In the genomic region with DNA sequence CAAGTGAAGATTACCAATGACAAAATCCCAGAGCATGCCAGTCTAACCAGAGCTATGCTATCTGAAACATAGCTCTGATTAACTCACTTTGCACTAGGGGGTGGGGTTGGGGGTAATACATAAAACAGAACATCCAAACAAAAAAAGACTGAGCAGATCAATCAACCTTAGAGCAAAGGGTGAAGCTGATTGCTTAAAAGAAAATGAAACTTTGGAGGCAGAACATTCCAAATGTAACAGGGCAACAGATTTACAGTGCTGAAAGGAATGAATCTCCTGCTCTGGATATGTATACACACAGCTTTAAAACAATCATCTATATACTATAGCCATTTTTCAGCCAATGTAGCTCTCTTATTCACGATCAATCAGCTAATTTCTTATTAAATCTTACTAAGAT, we compare ENCODE assay signal across 1 cellular context.
A peak's percentile ranks its signal among the peaks of the same experiment; 100 is the strongest.
TF ChIP-seq lines count a peak whose summit lies in the region.

No MANE protein-coding gene starts in this region.

TF ChIP-seq in HepG2, 621 proteins besides CTCF, POLR2A, EP300 and RAD21 (continued from another document):
- TF ChIP-seq, protein P1, sequence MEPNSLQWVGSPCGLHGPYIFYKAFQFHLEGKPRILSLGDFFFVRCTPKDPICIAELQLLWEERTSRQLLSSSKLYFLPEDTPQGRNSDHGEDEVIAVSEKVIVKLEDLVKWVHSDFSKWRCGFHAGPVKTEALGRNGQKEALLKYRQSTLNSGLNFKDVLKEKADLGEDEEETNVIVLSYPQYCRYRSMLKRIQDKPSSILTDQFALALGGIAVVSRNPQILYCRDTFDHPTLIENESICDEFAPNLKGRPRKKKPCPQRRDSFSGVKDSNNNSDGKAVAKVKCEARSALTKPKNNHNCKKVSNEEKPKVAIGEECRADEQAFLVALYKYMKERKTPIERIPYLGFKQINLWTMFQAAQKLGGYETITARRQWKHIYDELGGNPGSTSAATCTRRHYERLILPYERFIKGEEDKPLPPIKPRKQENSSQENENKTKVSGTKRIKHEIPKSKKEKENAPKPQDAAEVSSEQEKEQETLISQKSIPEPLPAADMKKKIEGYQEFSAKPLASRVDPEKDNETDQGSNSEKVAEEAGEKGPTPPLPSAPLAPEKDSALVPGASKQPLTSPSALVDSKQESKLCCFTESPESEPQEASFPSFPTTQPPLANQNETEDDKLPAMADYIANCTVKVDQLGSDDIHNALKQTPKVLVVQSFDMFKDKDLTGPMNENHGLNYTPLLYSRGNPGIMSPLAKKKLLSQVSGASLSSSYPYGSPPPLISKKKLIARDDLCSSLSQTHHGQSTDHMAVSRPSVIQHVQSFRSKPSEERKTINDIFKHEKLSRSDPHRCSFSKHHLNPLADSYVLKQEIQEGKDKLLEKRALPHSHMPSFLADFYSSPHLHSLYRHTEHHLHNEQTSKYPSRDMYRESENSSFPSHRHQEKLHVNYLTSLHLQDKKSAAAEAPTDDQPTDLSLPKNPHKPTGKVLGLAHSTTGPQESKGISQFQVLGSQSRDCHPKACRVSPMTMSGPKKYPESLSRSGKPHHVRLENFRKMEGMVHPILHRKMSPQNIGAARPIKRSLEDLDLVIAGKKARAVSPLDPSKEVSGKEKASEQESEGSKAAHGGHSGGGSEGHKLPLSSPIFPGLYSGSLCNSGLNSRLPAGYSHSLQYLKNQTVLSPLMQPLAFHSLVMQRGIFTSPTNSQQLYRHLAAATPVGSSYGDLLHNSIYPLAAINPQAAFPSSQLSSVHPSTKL (CRISPR knock-in tag; IDR thresholded peaks at IDR 0.05): 0 out of 2 replicates have a peak, but pooled peaks have one; percentile 10
- no peak for TF ChIP-seq PHB2 (IDR thresholded peaks at IDR 0.05; ENCODE audit: partially characterized antibody)
- TF ChIP-seq REXO4 (CRISPR knock-in tag; IDR thresholded peaks at IDR 0.05; ENCODE audit: borderline replicate concordance): no peak
- TF ChIP-seq, protein P2, sequence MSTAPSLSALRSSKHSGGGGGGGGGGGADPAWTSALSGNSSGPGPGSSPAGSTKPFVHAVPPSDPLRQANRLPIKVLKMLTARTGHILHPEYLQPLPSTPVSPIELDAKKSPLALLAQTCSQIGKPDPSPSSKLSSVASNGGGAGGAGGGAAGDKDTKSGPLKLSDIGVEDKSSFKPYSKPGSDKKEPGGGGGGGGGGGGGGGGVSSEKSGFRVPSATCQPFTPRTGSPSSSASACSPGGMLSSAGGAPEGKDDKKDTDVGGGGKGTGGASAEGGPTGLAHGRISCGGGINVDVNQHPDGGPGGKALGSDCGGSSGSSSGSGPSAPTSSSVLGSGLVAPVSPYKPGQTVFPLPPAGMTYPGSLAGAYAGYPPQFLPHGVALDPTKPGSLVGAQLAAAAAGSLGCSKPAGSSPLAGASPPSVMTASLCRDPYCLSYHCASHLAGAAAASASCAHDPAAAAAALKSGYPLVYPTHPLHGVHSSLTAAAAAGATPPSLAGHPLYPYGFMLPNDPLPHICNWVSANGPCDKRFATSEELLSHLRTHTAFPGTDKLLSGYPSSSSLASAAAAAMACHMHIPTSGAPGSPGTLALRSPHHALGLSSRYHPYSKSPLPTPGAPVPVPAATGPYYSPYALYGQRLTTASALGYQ (CRISPR knock-in tag; IDR thresholded peaks at IDR 0.05): no peak
- no peak for TF ChIP-seq SETDB1 (CRISPR knock-in tag; IDR thresholded peaks at IDR 0.05; ENCODE audit: borderline replicate concordance)
- TF ChIP-seq, protein P3, sequence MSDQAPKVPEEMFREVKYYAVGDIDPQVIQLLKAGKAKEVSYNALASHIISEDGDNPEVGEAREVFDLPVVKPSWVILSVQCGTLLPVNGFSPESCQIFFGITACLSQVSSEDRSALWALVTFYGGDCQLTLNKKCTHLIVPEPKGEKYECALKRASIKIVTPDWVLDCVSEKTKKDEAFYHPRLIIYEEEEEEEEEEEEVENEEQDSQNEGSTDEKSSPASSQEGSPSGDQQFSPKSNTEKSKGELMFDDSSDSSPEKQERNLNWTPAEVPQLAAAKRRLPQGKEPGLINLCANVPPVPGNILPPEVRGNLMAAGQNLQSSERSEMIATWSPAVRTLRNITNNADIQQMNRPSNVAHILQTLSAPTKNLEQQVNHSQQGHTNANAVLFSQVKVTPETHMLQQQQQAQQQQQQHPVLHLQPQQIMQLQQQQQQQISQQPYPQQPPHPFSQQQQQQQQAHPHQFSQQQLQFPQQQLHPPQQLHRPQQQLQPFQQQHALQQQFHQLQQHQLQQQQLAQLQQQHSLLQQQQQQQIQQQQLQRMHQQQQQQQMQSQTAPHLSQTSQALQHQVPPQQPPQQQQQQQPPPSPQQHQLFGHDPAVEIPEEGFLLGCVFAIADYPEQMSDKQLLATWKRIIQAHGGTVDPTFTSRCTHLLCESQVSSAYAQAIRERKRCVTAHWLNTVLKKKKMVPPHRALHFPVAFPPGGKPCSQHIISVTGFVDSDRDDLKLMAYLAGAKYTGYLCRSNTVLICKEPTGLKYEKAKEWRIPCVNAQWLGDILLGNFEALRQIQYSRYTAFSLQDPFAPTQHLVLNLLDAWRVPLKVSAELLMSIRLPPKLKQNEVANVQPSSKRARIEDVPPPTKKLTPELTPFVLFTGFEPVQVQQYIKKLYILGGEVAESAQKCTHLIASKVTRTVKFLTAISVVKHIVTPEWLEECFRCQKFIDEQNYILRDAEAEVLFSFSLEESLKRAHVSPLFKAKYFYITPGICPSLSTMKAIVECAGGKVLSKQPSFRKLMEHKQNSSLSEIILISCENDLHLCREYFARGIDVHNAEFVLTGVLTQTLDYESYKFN (CRISPR knock-in tag; conservative IDR thresholded peaks at IDR 0.05): peak; percentile 61
- 0 out of 2 replicates have a peak, but pooled peaks have one; percentile 31 for TF ChIP-seq FOXA3 (CRISPR knock-in tag; IDR thresholded peaks at IDR 0.05)
- TF ChIP-seq HNF4A (CRISPR knock-in tag; IDR thresholded peaks at IDR 0.05): peak; percentile 22; the same call in 1 of the 2 replicates
- TF ChIP-seq RBFOX2 (IDR thresholded peaks at IDR 0.05; ENCODE audit: low read depth, low read length): peak; percentile 51; the same call in 1 of the 2 replicates
- TF ChIP-seq ZNF468 (CRISPR knock-in tag; IDR thresholded peaks at IDR 0.05): no peak
- TF ChIP-seq, protein P4, sequence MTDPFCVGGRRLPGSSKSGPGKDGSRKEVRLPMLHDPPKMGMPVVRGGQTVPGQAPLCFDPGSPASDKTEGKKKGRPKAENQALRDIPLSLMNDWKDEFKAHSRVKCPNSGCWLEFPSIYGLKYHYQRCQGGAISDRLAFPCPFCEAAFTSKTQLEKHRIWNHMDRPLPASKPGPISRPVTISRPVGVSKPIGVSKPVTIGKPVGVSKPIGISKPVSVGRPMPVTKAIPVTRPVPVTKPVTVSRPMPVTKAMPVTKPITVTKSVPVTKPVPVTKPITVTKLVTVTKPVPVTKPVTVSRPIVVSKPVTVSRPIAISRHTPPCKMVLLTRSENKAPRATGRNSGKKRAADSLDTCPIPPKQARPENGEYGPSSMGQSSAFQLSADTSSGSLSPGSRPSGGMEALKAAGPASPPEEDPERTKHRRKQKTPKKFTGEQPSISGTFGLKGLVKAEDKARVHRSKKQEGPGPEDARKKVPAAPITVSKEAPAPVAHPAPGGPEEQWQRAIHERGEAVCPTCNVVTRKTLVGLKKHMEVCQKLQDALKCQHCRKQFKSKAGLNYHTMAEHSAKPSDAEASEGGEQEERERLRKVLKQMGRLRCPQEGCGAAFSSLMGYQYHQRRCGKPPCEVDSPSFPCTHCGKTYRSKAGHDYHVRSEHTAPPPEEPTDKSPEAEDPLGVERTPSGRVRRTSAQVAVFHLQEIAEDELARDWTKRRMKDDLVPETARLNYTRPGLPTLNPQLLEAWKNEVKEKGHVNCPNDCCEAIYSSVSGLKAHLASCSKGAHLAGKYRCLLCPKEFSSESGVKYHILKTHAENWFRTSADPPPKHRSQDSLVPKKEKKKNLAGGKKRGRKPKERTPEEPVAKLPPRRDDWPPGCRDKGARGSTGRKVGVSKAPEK (CRISPR knock-in tag; IDR thresholded peaks at IDR 0.05; ENCODE audit: borderline replicate concordance): no peak
- TF ChIP-seq, protein P5, sequence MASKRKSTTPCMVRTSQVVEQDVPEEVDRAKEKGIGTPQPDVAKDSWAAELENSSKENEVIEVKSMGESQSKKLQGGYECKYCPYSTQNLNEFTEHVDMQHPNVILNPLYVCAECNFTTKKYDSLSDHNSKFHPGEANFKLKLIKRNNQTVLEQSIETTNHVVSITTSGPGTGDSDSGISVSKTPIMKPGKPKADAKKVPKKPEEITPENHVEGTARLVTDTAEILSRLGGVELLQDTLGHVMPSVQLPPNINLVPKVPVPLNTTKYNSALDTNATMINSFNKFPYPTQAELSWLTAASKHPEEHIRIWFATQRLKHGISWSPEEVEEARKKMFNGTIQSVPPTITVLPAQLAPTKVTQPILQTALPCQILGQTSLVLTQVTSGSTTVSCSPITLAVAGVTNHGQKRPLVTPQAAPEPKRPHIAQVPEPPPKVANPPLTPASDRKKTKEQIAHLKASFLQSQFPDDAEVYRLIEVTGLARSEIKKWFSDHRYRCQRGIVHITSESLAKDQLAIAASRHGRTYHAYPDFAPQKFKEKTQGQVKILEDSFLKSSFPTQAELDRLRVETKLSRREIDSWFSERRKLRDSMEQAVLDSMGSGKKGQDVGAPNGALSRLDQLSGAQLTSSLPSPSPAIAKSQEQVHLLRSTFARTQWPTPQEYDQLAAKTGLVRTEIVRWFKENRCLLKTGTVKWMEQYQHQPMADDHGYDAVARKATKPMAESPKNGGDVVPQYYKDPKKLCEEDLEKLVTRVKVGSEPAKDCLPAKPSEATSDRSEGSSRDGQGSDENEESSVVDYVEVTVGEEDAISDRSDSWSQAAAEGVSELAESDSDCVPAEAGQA (IDR thresholded peaks at IDR 0.05; ENCODE audit: low read depth): no peak
- TF ChIP-seq, protein P5 (CRISPR knock-in tag; IDR thresholded peaks at IDR 0.05; ENCODE audit: borderline replicate concordance): no peak
- no peak for TF ChIP-seq ZNF678 (CRISPR knock-in tag; IDR thresholded peaks at IDR 0.05)
- no peak for TF ChIP-seq ZMYM4 (CRISPR knock-in tag; IDR thresholded peaks at IDR 0.05)
